Comparison of ENCODE assay signal across 36 cellular contexts in the genomic region with DNA sequence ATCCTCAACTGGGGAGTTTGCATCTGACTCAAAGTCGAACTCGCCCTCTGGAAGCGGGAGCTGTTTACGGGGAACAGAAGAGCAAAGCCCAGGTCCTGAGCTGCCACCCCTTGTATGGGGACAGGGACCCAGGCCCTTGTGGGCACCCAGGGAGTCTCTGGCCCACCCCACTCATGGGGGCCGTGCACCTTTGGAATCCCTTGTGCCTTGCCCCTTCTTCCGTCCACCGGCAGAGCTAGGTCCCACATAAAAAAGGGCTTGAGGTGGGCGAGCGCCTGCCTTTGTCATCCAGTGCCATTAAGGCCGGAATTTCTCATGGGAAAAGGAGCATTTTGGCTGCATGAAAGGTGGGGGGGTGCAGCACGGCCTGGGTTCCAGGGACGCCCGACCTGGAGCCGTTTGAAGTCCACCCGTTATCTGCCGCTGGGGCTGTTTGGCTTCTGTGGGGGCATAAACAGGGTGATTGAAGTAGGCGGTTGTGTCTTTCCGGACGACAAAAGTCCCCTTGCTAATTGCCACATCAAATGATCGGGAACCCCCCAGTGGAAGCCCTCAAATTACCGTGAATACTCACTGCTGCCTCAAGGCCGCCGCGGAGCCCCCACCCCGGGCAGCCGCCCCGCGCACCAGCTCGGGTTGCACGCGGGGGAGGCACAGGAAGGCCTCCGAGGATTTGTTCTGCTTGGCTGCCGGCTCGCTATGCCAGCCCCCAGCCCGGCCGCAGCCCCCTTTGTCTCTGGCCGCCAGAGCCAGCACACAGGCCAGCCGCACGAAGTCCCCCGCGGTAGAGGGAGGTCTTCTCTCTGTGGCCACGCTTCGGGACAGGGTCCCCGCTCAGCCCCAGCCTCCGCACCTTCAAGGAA. TPM values are rescaled to one million over a fixed set of nuclear protein-coding genes. Genes with fewer than 3 reads are reported as not detected.
A peak's percentile ranks its signal among the peaks of the same experiment; 100 is the strongest.
DNase-seq lines count a peak whose midpoint lies in the region; ATAC-seq and TF ChIP-seq lines count a peak whose summit lies in the region.
"Had no signal": no experiment of that assay in that cellular context is flagged by ENCODE, and none has a peak within 500 bp of the region (broad histone marks: within the 10 kb centered on the region; RNA-seq: fewer than 3 reads in every experiment).

No MANE protein-coding gene starts in this region.

- H4K8ac ChIP-seq in neuronal stem cell (ENCODE audit: low read depth, low read length): no peak overlapping the region

- H3K4me1 Mint-ChIP-seq in endodermal cell (no peaks in the 10 kb centered on the region), endothelial cell (ENCODE audit: unreplicated experiment) (no peaks in the 10 kb centered on the region)
- H3K4me1 Mint-ChIP-seq: mesothelial cell of epicardium, T-helper 17 cell had no signal

- peak overlapping the region; percentile 81 for H3K23ac ChIP-seq in neuronal stem cell (ENCODE audit: low read depth, low read length, poor library complexity)

- no peak for TF ChIP-seq EP300 in transverse colon (IDR thresholded peaks at IDR 0.05; ENCODE audit: low read depth)

- intact Hi-C loops in transverse colon (cut with DNase I; ENCODE audit: low total_unique reads): no loop called here

- H2BK15ac ChIP-seq in neuronal stem cell (ENCODE audit: low read length): peak overlapping the region; percentile 100

- H3K27ac Mint-ChIP-seq in endodermal cell (no peak overlapping the region), endothelial cell (ENCODE audit: unreplicated experiment) (no peak overlapping the region)
- H3K27ac Mint-ChIP-seq: activated CD4-positive, alpha-beta memory T cell treated with anti-CD3 and anti-CD28 coated beads for 36 hours; activated naive CD8-positive, alpha-beta T cell; activated T-helper 2 cell treated with anti-CD3 and anti-CD28 coated beads, Interferon-gamma antibody, Interleukin-2, Interleukin-4, amounts not matched to agents 10 μg/mL and 5 μg/mL and 100 μg/mL, durations not matched to agents 14 hours and 24 hours and 36 hours; mesothelial cell of epicardium; stimulated activated naive CD8-positive, alpha-beta T cell treated with anti-CD3 and anti-CD28 coated beads, Interleukin-15, Interleukin-2, amounts not matched to agents 100 ng/mL and 50 ng/mL, for 24 hours; T-helper 17 cell had no signal

- H3K9me3 Mint-ChIP-seq in endodermal cell: peaks cover 4% of the 10 kb centered on the region
- no peaks in the 10 kb centered on the region for H3K9me3 Mint-ChIP-seq in endothelial cell (ENCODE audit: unreplicated experiment)
- H3K9me3 Mint-ChIP-seq: activated CD4-positive, alpha-beta memory T cell treated with anti-CD3 and anti-CD28 coated beads for 36 hours; activated T-helper 2 cell treated with anti-CD3 and anti-CD28 coated beads, Interferon-gamma antibody, Interleukin-2, Interleukin-4, amounts not matched to agents 10 μg/mL and 5 μg/mL and 100 μg/mL, durations not matched to agents 14 hours and 24 hours and 36 hours; mesothelial cell of epicardium; naive B cell; stimulated activated naive CD8-positive, alpha-beta T cell treated with anti-CD3 and anti-CD28 coated beads, Interleukin-15, Interleukin-2, amounts not matched to agents 100 ng/mL and 50 ng/mL, for 24 hours had no signal

- H3K27ac ChIP-seq in endodermal cell (ENCODE audit: low read depth, low read length) (no peak overlapping the region), neuronal stem cell (replicated peaks; ENCODE audit: low read length) (peak overlapping the region; percentile 81), transverse colon (no peak overlapping the region)
- H3K27ac ChIP-seq: C4-2B, colonic mucosa, ovary, SK-N-MC, testis had no signal

- peak overlapping the region; percentile 73 for H4K91ac ChIP-seq in neuronal stem cell (ENCODE audit: low read depth, low read length, poor library complexity)

- peak overlapping the region; percentile 90 for H2AFZ ChIP-seq in neuronal stem cell (ENCODE audit: low read length)

- H3K4me2 ChIP-seq in neuronal stem cell (ENCODE audit: insufficient read depth, low read length, poor library complexity, severe bottlenecking): no peak overlapping the region

- H3K9me3 ChIP-seq in NT2/D1 (ENCODE audit: insufficient read depth, low read length): no peaks in the 10 kb centered on the region; the same call in 1 of the 2 replicates
- no peaks in the 10 kb centered on the region for H3K9me3 ChIP-seq in endodermal cell (ENCODE audit: control insufficient read depth, low read length)
- H3K9me3 ChIP-seq in neuronal stem cell (replicated peaks in 1 of 2; ENCODE audit: control insufficient read depth in 2 of 2, insufficient read depth in 1 of 2, low read depth in 1 of 2, low read length in 2 of 2): no peaks in the 10 kb centered on the region
- no peaks in the 10 kb centered on the region for H3K9me3 ChIP-seq in transverse colon
- H3K9me3 ChIP-seq: Caco-2, colonic mucosa, ovary, testis had no signal

- peak overlapping the region; percentile 99 for H3K18ac ChIP-seq in neuronal stem cell (ENCODE audit: low read length)

- H3K4me3 ChIP-seq in H7 (ENCODE audit: insufficient read depth, low read depth, low read length) (no peak overlapping the region), NT2/D1 (ENCODE audit: insufficient read length, low read depth) (no peak overlapping the region), endodermal cell (ENCODE audit: low read length) (no peak overlapping the region), neuronal stem cell (ENCODE audit: low read length in 2 of 2) (no peak overlapping the region), transverse colon (no peak overlapping the region)
- H3K4me3 ChIP-seq: colonic mucosa, ovary, SK-N-MC, testis had no signal

- H3K27me3 ChIP-seq in H7 (ENCODE audit: control insufficient read depth, insufficient read depth, low read length) (peaks cover 3% of the 10 kb centered on the region), NT2/D1 (ENCODE audit: insufficient read depth, insufficient read length) (peaks cover 4% of the 10 kb centered on the region), endodermal cell (ENCODE audit: control insufficient read depth, insufficient read depth, low read length, poor library complexity, severe bottlenecking) (no peaks in the 10 kb centered on the region), neuronal stem cell (ENCODE audit: control insufficient read depth in 3 of 3, insufficient read depth in 3 of 3, low read depth in 1 of 3, low read length in 3 of 3) (peaks cover 0 to 34% (median 0%) of the 10 kb centered on the region in 3 experiments), transverse colon (peaks cover 38% of the 10 kb centered on the region)
- H3K27me3 ChIP-seq: colonic mucosa, ovary, testis had no signal

- in situ Hi-C loops in transverse colon (cut with MboI; ENCODE audit: low pct_ligation_motif_present in 1 of 4, low pct_unique_long_range_greater_than_20kb in 1 of 4, low sequenced_read_pairs in 3 of 4): no loop called here

- peak overlapping the region; percentile 96 for H2BK5ac ChIP-seq in neuronal stem cell (ENCODE audit: low read length)

- TF ChIP-seq POLR2A in transverse colon (IDR thresholded peaks at IDR 0.05): no peak

- DNase-seq in H7 (peak; percentile 85), NT2/D1 (ENCODE audit: low read depth, low spot score) (no peak), endodermal cell (peak; percentile 55), neuronal stem cell (ENCODE audit: low spot score) (peak; percentile 68), transverse colon (no peak), endothelial cell (ENCODE audit: low spot score) (no peak), OCI-M1 (lab: John Stamatoyannopoulos, UW) (no peak)
- DNase-seq: activated CD4-positive, alpha-beta memory T cell treated with anti-CD3 and anti-CD28 coated beads for 36 hours; colonic mucosa; effector CD8-positive, alpha-beta T cell; KBM-7; naive B cell; NCI-H1105; NCI-H187 treated with DMSO at 0.1 percent for 48 hours; NCI-H2171; NCI-H510A; ovary; stimulated activated CD4-positive, alpha-beta T cell treated with anti-CD3 and anti-CD28 coated beads, Interleukin-1b, Interleukin-23, amount 100 ng/mL, for 48 hours; T-helper 17 cell; testis had no signal

- H3K36me3 ChIP-seq in H7 (replicated peaks; ENCODE audit: control insufficient read depth, insufficient read depth, low read length) (no peaks in the 10 kb centered on the region), NT2/D1 (ENCODE audit: insufficient read depth, insufficient read length, low read length) (no peaks in the 10 kb centered on the region), endodermal cell (ENCODE audit: control insufficient read depth, insufficient read depth, low read length) (no peaks in the 10 kb centered on the region), neuronal stem cell (replicated peaks in 1 of 2; ENCODE audit: control insufficient read depth in 2 of 2, insufficient read depth in 2 of 2, low read length in 2 of 2) (peaks cover 0 to 1% of the 10 kb centered on the region in 2 donors), transverse colon (no peaks in the 10 kb centered on the region)
- H3K36me3 ChIP-seq: colonic mucosa, ovary had no signal

- peak overlapping the region; percentile 99 for H2BK120ac ChIP-seq in neuronal stem cell (ENCODE audit: low read depth, low read length)

- H3K4me1 ChIP-seq in NT2/D1 (ENCODE audit: insufficient read depth, insufficient read length): peaks cover 17% of the 10 kb centered on the region
- H3K4me1 ChIP-seq in endodermal cell (ENCODE audit: control insufficient read depth, insufficient read depth, low read length): no peaks in the 10 kb centered on the region
- H3K4me1 ChIP-seq in neuronal stem cell (ENCODE audit: control insufficient read depth in 2 of 2, insufficient read depth in 1 of 2, low read depth in 1 of 2, low read length in 2 of 2): peaks cover 14 to 27% of the 10 kb centered on the region in 2 donors
- no peaks in the 10 kb centered on the region for H3K4me1 ChIP-seq in transverse colon
- H3K4me1 ChIP-seq: Caco-2, colonic mucosa, testis had no signal

- no peak for TF ChIP-seq CTCF in endodermal cell (conservative IDR thresholded peaks at IDR 0.05)
- no peak for TF ChIP-seq CTCF in transverse colon (IDR thresholded peaks at IDR 0.05)
- TF ChIP-seq CTCF in endothelial cell (IDR thresholded peaks at IDR 0.05; ENCODE audit: unreplicated experiment): no peak

- H2BK12ac ChIP-seq in neuronal stem cell (ENCODE audit: low read length): peak overlapping the region; percentile 100

- 62 to 71% methylated on average over 22 to 45 of the region's 45 CpGs for WGBS in endodermal cell (ENCODE audit: insufficient coverage in 1 of 2, insufficient read length in 1 of 2), 2 experiments
- WGBS in neuronal stem cell (ENCODE audit: extremely low coverage in 2 of 2, insufficient read length in 2 of 2, insufficient replicate concordance in 1 of 2), 2 donors: no CpG with 5 or more reads among the region's 45 CpGs
- 68% methylated on average over 43 of the region's 45 CpGs; no CpG with 5 or more reads in 1 of the 2 donors for WGBS in transverse colon (ENCODE audit: low coverage in 1 of 2), 2 donors

- H3K4me3 Mint-ChIP-seq in endodermal cell (no peak overlapping the region), endothelial cell (ENCODE audit: unreplicated experiment) (no peak overlapping the region)
- H3K4me3 Mint-ChIP-seq: activated CD4-positive, alpha-beta memory T cell treated with anti-CD3 and anti-CD28 coated beads for 36 hours; activated naive CD8-positive, alpha-beta T cell; mesothelial cell of epicardium; naive B cell; stimulated activated naive CD8-positive, alpha-beta T cell treated with anti-CD3 and anti-CD28 coated beads, Interleukin-15, Interleukin-2, amounts not matched to agents 100 ng/mL and 50 ng/mL, for 24 hours; T-helper 17 cell had no signal

- peak overlapping the region; percentile 84 for H3K4ac ChIP-seq in neuronal stem cell (ENCODE audit: low read length)

- no peaks in the 10 kb centered on the region for H3K36me3 Mint-ChIP-seq in endodermal cell (ENCODE audit: low read depth)
- H3K36me3 Mint-ChIP-seq in endothelial cell (ENCODE audit: low read depth, unreplicated experiment): no peaks in the 10 kb centered on the region
- H3K36me3 Mint-ChIP-seq: activated CD4-positive, alpha-beta memory T cell treated with anti-CD3 and anti-CD28 coated beads for 36 hours; activated naive CD8-positive, alpha-beta T cell; mesothelial cell of epicardium had no signal

- H3K9ac ChIP-seq in NT2/D1 (ENCODE audit: insufficient read length, low read depth) (peak overlapping the region; percentile 56), endodermal cell (ENCODE audit: extremely low read depth, low read length, poor library complexity, severe bottlenecking) (no peak overlapping the region), neuronal stem cell (ENCODE audit: low read depth, low read length, poor library complexity) (peak overlapping the region; percentile 65)

- H3K14ac ChIP-seq in neuronal stem cell (ENCODE audit: low read length): peak overlapping the region; percentile 99

- no peaks in the 10 kb centered on the region for H3K79me1 ChIP-seq in neuronal stem cell (ENCODE audit: low read depth, low read length)

- no peak for ATAC-seq in HG02571 (IDR thresholded peaks at IDR 0.05; ENCODE audit: unreplicated experiment)
- ATAC-seq: activated CD4-positive, CD25-positive, alpha-beta regulatory T cell treated with anti-CD3 and anti-CD28 coated beads, Interleukin-2, amount 50 U/mL, for 24 hours; T-helper 17 cell had no signal

- H3K27me3 Mint-ChIP-seq in endodermal cell (ENCODE audit: insufficient read depth) (peaks cover 5% of the 10 kb centered on the region), endothelial cell (ENCODE audit: unreplicated experiment) (peaks cover 6% of the 10 kb centered on the region)

- H2AK5ac ChIP-seq in neuronal stem cell (ENCODE audit: low read depth, low read length): peak overlapping the region; percentile 98

RNA-seq across cellular contexts. Expression of a gene that starts 49.0 kb away (rescaled TPM):
- total RNA-seq in H7 (2014; rRNA removed; shearing (Covaris generic)): 0.15 TPM in 1 of 2 replicates, not detected in the other
- not detected for total RNA-seq in endodermal cell
- polyA plus RNA-seq in endodermal cell (2013, experiment 1 of 2): 0.39 TPM
- 0.41 TPM for polyA plus RNA-seq in endodermal cell (2013, experiment 2 of 2)
- polyA plus RNA-seq in neuronal stem cell (2013, experiment 1 of 2): 0.13 TPM
- polyA plus RNA-seq in neuronal stem cell (2013, experiment 2 of 2): 0.26 TPM
- total RNA-seq in transverse colon: not detected
- total RNA-seq in endothelial cell (ENCODE audit: unreplicated experiment): not detected
- total RNA-seq: activated CD4-positive, alpha-beta memory T cell treated with anti-CD3 and anti-CD28 coated beads for 36 hours; activated T-helper 2 cell treated with anti-CD3 and anti-CD28 coated beads, Interferon-gamma antibody, Interleukin-2, Interleukin-4, amounts not matched to agents 10 μg/mL and 5 μg/mL and 100 μg/mL, durations not matched to agents 14 hours and 24 hours and 36 hours; Caco-2; colonic mucosa; epithelial cell of proximal tubule; G401; glomerular endothelial cell; lower leg skin; M059J; mesothelial cell of epicardium; OCI-LY7; ovary; T-helper 17 cell; urinary bladder had no signal
- polyA plus RNA-seq: ovary, urinary bladder had no signal

Comparison
In these comparisons a context has a peak if more than half of its experiments do, and no peak if none do; other contexts are left out.
1. DNase-seq: peak in H7 (single experiment), endodermal cell (single experiment) and neuronal stem cell (single experiment); none in NT2/D1 (single experiment), transverse colon (single experiment), endothelial cell (single experiment) and OCI-M1 (single experiment).